Comparison of ENCODE assay signal across 14 cellular contexts in genomic region chr11:134521452-134522289, GRCh38.
"Had no signal": no experiment of that assay in that cellular context is flagged by ENCODE, and none has a peak within 500 bp of the region (broad histone marks: within the 10 kb centered on the region; RNA-seq: fewer than 3 reads in every experiment).

No MANE protein-coding gene starts in this region.

- DNase-seq: activated CD4-positive, alpha-beta T cell treated with anti-CD3 and anti-CD28 coated beads, Interleukin-2, amount 50 U/mL, for 4 hours; activated CD4-positive, CD25-positive, alpha-beta regulatory T cell treated with anti-CD3 and anti-CD28 coated beads, Interleukin-2, amount 50 U/mL, for 72 hours; activated naive CD4-positive, alpha-beta T cell treated with Interleukin-2 at 50 U/mL for 16 hours; activated naive CD8-positive, alpha-beta T cell treated with anti-CD3 and anti-CD28 coated beads, Interleukin-2, amount 50 U/mL, for 24 hours; erythroblast; gastrocnemius medialis; islet precursor cell; natural killer cell; stimulated activated CD4-positive, alpha-beta T cell treated with anti-CD3 and anti-CD28 coated beads, Interleukin-1b, Interleukin-23, amount 100 ng/mL, for 48 hours; T-helper 9 cell; uterus had no signal

- H3K27ac ChIP-seq: ascending aorta, cardiac muscle cell, gastrocnemius medialis, left lung, uterus had no signal

- H3K4me1 ChIP-seq: ascending aorta, gastrocnemius medialis, left lung, uterus had no signal

- H3K27me3 ChIP-seq: ascending aorta, cardiac muscle cell, uterus had no signal

- H3K9me3 ChIP-seq: ascending aorta, gastrocnemius medialis, left lung, uterus had no signal

- H3K36me3 ChIP-seq: ascending aorta, cardiac muscle cell, gastrocnemius medialis, left lung, uterus had no signal

- H3K4me3 ChIP-seq: ascending aorta, cardiac muscle cell, gastrocnemius medialis, left lung, uterus had no signal
